In genomic region chr9:131481441-131482342, GRCh38 we compare ENCODE assay signal across 16 cellular contexts. TPM values are rescaled to one million over a fixed set of nuclear protein-coding genes. Genes with fewer than 3 reads are reported as not detected.
DNase-seq lines count a peak whose midpoint lies in the region; ATAC-seq, FAIRE-seq and TF ChIP-seq lines count a peak whose summit lies in the region.
"Had no signal": no experiment of that assay in that cellular context is flagged by ENCODE, and none has a peak within 500 bp of the region (broad histone marks: within the 10 kb centered on the region; RNA-seq: fewer than 3 reads in every experiment).

No MANE protein-coding gene starts in this region.

- ATAC-seq in heart left ventricle (peak; percentile 6 to 32 (median 20)), Right ventricle myocardium inferior (no peak)
- ATAC-seq: activated CD4-positive, CD25-positive, alpha-beta regulatory T cell treated with anti-CD3 and anti-CD28 coated beads, Interleukin-2, amount 50 U/mL, for 24 hours had no signal

- DNase-seq in heart left ventricle (peak in 1 of 5 donors; percentile 59), Right ventricle myocardium inferior (ENCODE audit: missing footprints) (no peak), endothelial cell (ENCODE audit: low spot score) (no peak), myocyte (ENCODE audit: low read depth) (peak; percentile 22), coronary artery (ENCODE audit: low spot score) (no peak), anterior cingulate cortex (lab: John Stamatoyannopoulos, UW) (no peak), GM19239 (ENCODE audit: insufficient read length, low spot score) (no peak)
- no peak for DNase-seq in stimulated activated CD4-positive, alpha-beta T cell treated with anti-CD3 and anti-CD28 coated beads, Interleukin-12 subunit alpha, Interleukin-12 subunit beta, amount 100 ng/mL, for 4 hours
- DNase-seq: activated naive CD4-positive, alpha-beta T cell treated with anti-CD3 and anti-CD28 coated beads, Interleukin-2, amount 50 U/mL, for 16 hours; cerebellar nuclear complex; NCI-H82; stimulated activated naive CD4-positive, alpha-beta T cell had no signal

- peaks cover 5 to 100% (median 94%) of the 10 kb centered on the region in 9 donors for H3K36me3 ChIP-seq in heart left ventricle

- H3K4me3 ChIP-seq in heart left ventricle (no peak overlapping the region), coronary artery (no peak overlapping the region)

- H3K9me3 Mint-ChIP-seq in endothelial cell (ENCODE audit: unreplicated experiment): no peaks in the 10 kb centered on the region

- no peaks in the 10 kb centered on the region for H3K4me1 Mint-ChIP-seq in endothelial cell (ENCODE audit: unreplicated experiment)

- TF ChIP-seq POLR2A in heart left ventricle (IDR thresholded peaks at IDR 0.05): no peak

- H3K4me3 Mint-ChIP-seq in endothelial cell (ENCODE audit: unreplicated experiment): peak overlapping the region; percentile 85

- peaks cover 0 to 71% (median 34%) of the 10 kb centered on the region in 12 donors for H3K4me1 ChIP-seq in heart left ventricle

- intact Hi-C loops in heart left ventricle (cut with DNase I): no loop called here
- intact Hi-C loops in Right ventricle myocardium inferior (cut with DNase I): no loop called here

- peaks cover 24% of the 10 kb centered on the region for H3K27me3 Mint-ChIP-seq in endothelial cell (ENCODE audit: unreplicated experiment)

- no peak for TF ChIP-seq CTCF in heart left ventricle (IDR thresholded peaks at IDR 0.05)
- no peak for TF ChIP-seq CTCF in endothelial cell (IDR thresholded peaks at IDR 0.05; ENCODE audit: unreplicated experiment)
- no peak for TF ChIP-seq CTCF in coronary artery (IDR thresholded peaks at IDR 0.05)

- H3K27ac Mint-ChIP-seq in endothelial cell (ENCODE audit: unreplicated experiment): peak overlapping the region; percentile 73

- FAIRE-seq in GM19239 (lab: Jason Lieb, UNC): no peak
- FAIRE-seq: GM12891, keratinocyte, RCC 7860 had no signal

- H3K27ac ChIP-seq in heart left ventricle (peak overlapping the region in 9 of 12 donors; percentile 75 to 92 (median 82)), coronary artery (no peak overlapping the region)

- H3K27me3 ChIP-seq in heart left ventricle: no peaks in the 10 kb centered on the region

- no peaks in the 10 kb centered on the region for H3K9me3 ChIP-seq in heart left ventricle

- H3K36me3 Mint-ChIP-seq in endothelial cell (ENCODE audit: low read depth, unreplicated experiment): peaks cover 62% of the 10 kb centered on the region

- 63 to 71% (median 67%) methylated on average over 19 of the region's 19 CpGs for whole genome bisulfite sequencing in heart left ventricle, 4 donors

RNA-seq across cellular contexts. Expression of gene POMT1, which starts 21.0 kb away (rescaled TPM):
- 10 to 100 TPM; 15.3 to 28.8 (median 20.3) TPM for total RNA-seq in heart left ventricle
- 10 to 100 TPM; 18.4 to 20.3 TPM for polyA plus RNA-seq in heart left ventricle
- total RNA-seq in Right ventricle myocardium inferior: 21.2 TPM
- 57.6 TPM for total RNA-seq in endothelial cell (ENCODE audit: unreplicated experiment)
- total RNA-seq in myocyte: 39.0 and 47.5 TPM in 2 replicates
- 38.6 TPM for polyA plus RNA-seq in myocyte (2012)

RNA-seq across cellular contexts. Expression of gene UCK1, which starts 49.4 kb away (rescaled TPM):
- total RNA-seq in heart left ventricle: 10 to 100 TPM; 16.4 to 45.1 (median 24.9) TPM
- polyA plus RNA-seq in heart left ventricle: 10 to 100 TPM; 22.5 to 36.5 TPM
- 23.5 TPM for total RNA-seq in Right ventricle myocardium inferior
- 23.0 TPM for total RNA-seq in endothelial cell (ENCODE audit: unreplicated experiment)
- total RNA-seq in myocyte: 25.9 and 26.5 TPM in 2 replicates
- 40.6 TPM for polyA plus RNA-seq in myocyte (2012)

Comparison
In these comparisons a context has a peak if more than half of its experiments do, and no peak if none do; other contexts are left out.
1. H3K27ac ChIP-seq: peak in heart left ventricle (9 of 12); none in coronary artery (0 of 2).